Comparison of ENCODE assay signal across 28 cellular contexts in genomic region chr6:149559389-149559788, GRCh38.
"Had no signal": no experiment of that assay in that cellular context is flagged by ENCODE, and none has a peak within 500 bp of the region (broad histone marks: within the 10 kb centered on the region; RNA-seq: fewer than 3 reads in every experiment).

No MANE protein-coding gene starts in this region.

- DNase-seq: colonic mucosa; cortex of kidney; dermis blood vessel endothelial cell; dorsolateral prefrontal cortex; effector CD4-positive, alpha-beta T cell; effector CD8-positive, alpha-beta T cell; effector memory CD4-positive, alpha-beta T cell; effector memory CD8-positive, alpha-beta T cell; endodermal cell; erythroblast; esophagus squamous epithelium; foreskin fibroblast; foreskin keratinocyte; foreskin melanocyte; gastrocnemius medialis; glutamatergic neuron; head of caudate nucleus; heart left ventricle; heart right ventricle had no signal

- H3K9me3 ChIP-seq: colonic mucosa, esophagus muscularis mucosa, esophagus squamous epithelium, gastrocnemius medialis, gastroesophageal sphincter, heart left ventricle, heart right ventricle had no signal

- H3K27me3 ChIP-seq: colonic mucosa, dorsolateral prefrontal cortex, esophagus muscularis mucosa, foreskin keratinocyte, gastrocnemius medialis, gastroesophageal sphincter had no signal

- ATAC-seq: effector memory CD8-positive, alpha-beta T cell; esophagus mucosa; foreskin keratinocyte; gastrocnemius medialis; gastroesophageal sphincter; heart left ventricle; heart right ventricle had no signal

- H3K36me3 ChIP-seq: colonic mucosa, esophagus muscularis mucosa, esophagus squamous epithelium, gastrocnemius medialis, gastroesophageal sphincter, heart left ventricle, heart right ventricle had no signal

- H3K4me1 ChIP-seq: colonic mucosa, esophagus muscularis mucosa, gastroesophageal sphincter, heart left ventricle had no signal

- H3K4me3 ChIP-seq: colonic mucosa, coronary artery, dorsolateral prefrontal cortex, esophagus muscularis mucosa, esophagus squamous epithelium, gastrocnemius medialis, gastroesophageal sphincter, heart left ventricle, heart right ventricle had no signal

- FAIRE-seq: colon, endometrium, endothelial cell of umbilical vein, frontal cortex had no signal

- H3K27ac ChIP-seq: colonic mucosa, coronary artery, dorsolateral prefrontal cortex, epithelial cell of prostate, esophagus muscularis mucosa, esophagus squamous epithelium, foreskin keratinocyte, gastrocnemius medialis, gastroesophageal sphincter, heart left ventricle, heart right ventricle had no signal
